Comparison of ENCODE assay signal across 31 cellular contexts in genomic region chr13:61423879-61424278, GRCh38. TPM values are rescaled to one million over a fixed set of nuclear protein-coding genes. Genes with fewer than 3 reads are reported as not detected.
"Had no signal": no experiment of that assay in that cellular context is flagged by ENCODE, and none has a peak within 500 bp of the region (broad histone marks: within the 10 kb centered on the region; RNA-seq: fewer than 3 reads in every experiment).

No MANE protein-coding gene starts in this region.

- DNase-seq: heart right ventricle; kidney glomerular epithelial cell; left cardiac atrium; lower lobe of right lung; mammary epithelial cell; mesenchymal stem cell; naive B cell; natural killer cell; nephron progenitor cell; occipital lobe; psoas muscle; right lobe of liver; stimulated activated CD4-positive, alpha-beta T cell treated with anti-CD3 and anti-CD28 coated beads, Interleukin-1b, Interleukin-23, amount 100 ng/mL, for 48 hours; stimulated activated CD4-positive, alpha-beta T cell treated with anti-CD3 and anti-CD28 coated beads, Interleukin-2, amount 100 ng/mL, for 48 hours; stimulated activated CD4-positive, alpha-beta T cell treated with anti-CD3 and anti-CD28 coated beads, Interleukin-4, amount 100 ng/mL, for 4 hours; stimulated activated CD8-positive, alpha-beta memory T cell treated with anti-CD3 and anti-CD28 coated beads, Interleukin-4, amount 100 ng/mL, for 48 hours; stimulated activated naive CD4-positive, alpha-beta T cell treated with Interleukin-2 at 50 U/mL for 16 hours; stimulated activated naive CD8-positive, alpha-beta T cell treated with anti-CD3 and anti-CD28 coated beads, Interleukin-15, amount 100 ng/mL, for 72 hours; substantia nigra; thyroid gland; trophoblast cell; upper lobe of right lung had no signal

- H3K4me1 ChIP-seq: heart right ventricle, lower lobe of right lung, neural progenitor cell, parathyroid adenoma, psoas muscle, right lobe of liver, thyroid gland, upper lobe of right lung had no signal

- H3K9me3 ChIP-seq: lower lobe of right lung, neutrophil, psoas muscle, right lobe of liver, thyroid gland, upper lobe of right lung had no signal

- ATAC-seq: heart right ventricle; left cardiac atrium; left lobe of liver; lower lobe of right lung; natural killer cell; psoas muscle; right lobe of liver; stimulated activated memory B cell treated with anti-CD40 and anti-IgM and Interleukin-4, amounts not matched to agents 10 μg/mL and 1 μg/mL and 100 μg/mL, for 72 hours; stimulated activated naive CD8-positive, alpha-beta T cell treated with anti-CD3 and anti-CD28 coated beads, Interleukin-15, amount 100 ng/mL, for 72 hours; upper lobe of right lung had no signal

- H3K36me3 ChIP-seq: heart right ventricle, lower lobe of right lung, neural progenitor cell, neutrophil, right lobe of liver, thyroid gland, upper lobe of right lung had no signal

- H3K27ac ChIP-seq: heart right ventricle, hepatocyte, lower lobe of right lung, neural progenitor cell, neutrophil, parathyroid adenoma, psoas muscle, right lobe of liver, thyroid gland, upper lobe of right lung had no signal

- H3K27me3 ChIP-seq: heart right ventricle, hepatocyte, neural progenitor cell, neutrophil, right lobe of liver, thyroid gland, upper lobe of right lung had no signal

- H3K4me3 ChIP-seq: heart right ventricle, hepatocyte, lower lobe of right lung, neural progenitor cell, psoas muscle, right lobe of liver, smooth muscle cell, thyroid gland, upper lobe of right lung had no signal

RNA-seq across cellular contexts. Expression of gene PCDH20, which starts 8.2 kb away (rescaled TPM):
- total RNA-seq: mammary epithelial cell, mononuclear cell, natural killer cell had no signal
- polyA plus RNA-seq: keratinocyte, mammary epithelial cell, smooth muscle cell had no signal
